16 cellular contexts compared by ENCODE assay signal in genomic region chr5:78690593-78690972, GRCh38. TPM values are rescaled to one million over a fixed set of nuclear protein-coding genes. Genes with fewer than 3 reads are reported as not detected.
DNase-seq lines count a peak whose midpoint lies in the region; ATAC-seq, FAIRE-seq and TF ChIP-seq lines count a peak whose summit lies in the region.
"Had no signal": no experiment of that assay in that cellular context is flagged by ENCODE, and none has a peak within 500 bp of the region (broad histone marks: within the 10 kb centered on the region; RNA-seq: fewer than 3 reads in every experiment).

No MANE protein-coding gene starts in this region.

- H2BK12ac ChIP-seq in H1 (ENCODE audit: low read depth, low read length) = peak overlapping the region; percentile 29; the same call in 1 of the 2 replicates

- H3K14ac ChIP-seq in H1 (ENCODE audit: insufficient read length) = no peak overlapping the region

- peak overlapping the region; percentile 1 for H4K91ac ChIP-seq in H1 (replicated peaks; ENCODE audit: insufficient read length, low read length)

- 0 out of 2 replicates have a peak overlapping the region, but pooled peaks have one; percentile 11 for H2AFZ ChIP-seq in H1 (ENCODE audit: low read length)

- H4K20me1 ChIP-seq in H1 (replicated peaks in 1 of 2; ENCODE audit: control insufficient read depth in 1 of 2, insufficient read depth in 2 of 2, low read length in 2 of 2) = no peaks in the 10 kb centered on the region
- H4K20me1 ChIP-seq: BLaER1 had no signal

- no peak overlapping the region for H2AK5ac ChIP-seq in H1 (ENCODE audit: low read depth, low read length)

- no peak overlapping the region for H2BK120ac ChIP-seq in H1 (replicated peaks; ENCODE audit: low read depth, low read length)

- H2BK15ac ChIP-seq in H1 (ENCODE audit: low read length) = no peak overlapping the region

- H2BK5ac ChIP-seq in H1 (ENCODE audit: low read depth, low read length) = no peak overlapping the region

- TF ChIP-seq POLR2A in H1 (IDR thresholded peaks at IDR 0.05; ENCODE audit: control extremely low read depth in 1 of 2, low read depth in 2 of 2, low read length in 2 of 2) = no peak

- no peak for TF ChIP-seq EP300 in H1 (IDR thresholded peaks at IDR 0.05; ENCODE audit: borderline replicate concordance in 1 of 2, low read depth in 2 of 2, low read length in 2 of 2)

- no peak overlapping the region for H3K56ac ChIP-seq in H1 (replicated peaks; ENCODE audit: insufficient read length, low read depth, low read length)

- peak; percentile 68 for DNase-seq in NCI-H82 (lab: John Stamatoyannopoulos, UW)
- DNase-seq in NCI-H82 treated with DMSO at 0.1 percent for 48 hours (lab: John Stamatoyannopoulos, UW; ENCODE audit: unreplicated experiment) = no peak
- no peak for DNase-seq in H1 (ENCODE audit: low read depth in 1 of 2, low spot score in 2 of 2)
- DNase-seq in tibial artery = no peak
- DNase-seq in NCI-H2171 treated with DMSO at 0.1 percent for 48 hours (lab: John Stamatoyannopoulos, UW) = no peak
- DNase-seq in amygdala (lab: John Stamatoyannopoulos, UW) = no peak
- no peak for DNase-seq in foreskin keratinocyte
- DNase-seq: 8988T, EL, NCI-H1048, NCI-H446, SIG-M5 had no signal

- TF ChIP-seq CTCF in H1 (IDR thresholded peaks at IDR 0.05; ENCODE audit: control extremely low read depth in 1 of 3, insufficient read depth in 1 of 3, low read depth in 1 of 3, low read length in 3 of 3) (no peak), tibial artery (IDR thresholded peaks at IDR 0.05) (no peak), foreskin keratinocyte (conservative IDR thresholded peaks at IDR 0.05) (no peak)

- no peak overlapping the region for H3K23ac ChIP-seq in H1 (ENCODE audit: insufficient read length)

- H3K4ac ChIP-seq in H1 (replicated peaks; ENCODE audit: insufficient read length, low read depth, low read length) = no peak overlapping the region

- H3K36me3 ChIP-seq in H1 (ENCODE audit: control insufficient read depth in 2 of 4, insufficient read depth in 4 of 4, low read length in 3 of 4) = no peaks in the 10 kb centered on the region
- no peaks in the 10 kb centered on the region for H3K36me3 ChIP-seq in mucosa of rectum (ENCODE audit: control insufficient read depth in 2 of 2, insufficient read depth in 2 of 2, low read length in 2 of 2)
- H3K36me3 ChIP-seq in tibial artery = no peaks in the 10 kb centered on the region
- H3K36me3 ChIP-seq: BLaER1 had no signal

- no peaks in the 10 kb centered on the region for H3K79me1 ChIP-seq in H1 (ENCODE audit: low read depth, low read length)

- no peak for ATAC-seq in foreskin keratinocyte
- ATAC-seq: K562 had no signal

- no peak overlapping the region for H4K5ac ChIP-seq in H1 (ENCODE audit: insufficient read length, low read depth, low read length)

- H3K9ac ChIP-seq in H1 (replicated peaks in 1 of 4; ENCODE audit: extremely low read depth in 1 of 4, low read depth in 3 of 4, low read length in 3 of 4) (no peak overlapping the region), mucosa of rectum (ENCODE audit: low read depth in 1 of 2, low read length in 2 of 2) (peak overlapping the region in 1 of 2 donors; percentile 3)
- H3K9ac ChIP-seq: BLaER1 had no signal

- no peak overlapping the region for H4K8ac ChIP-seq in H1 (ENCODE audit: extremely low read depth, insufficient read depth, low read length)

- peaks cover 0 to 10% (median 0%) of the 10 kb centered on the region in 4 experiments; a peak in 1 of 7 replicates for H3K4me1 ChIP-seq in H1 (replicated peaks in 1 of 4; ENCODE audit: control insufficient read depth in 3 of 4, insufficient read depth in 4 of 4, low read length in 3 of 4)
- H3K4me1 ChIP-seq in mucosa of rectum (ENCODE audit: control insufficient read depth in 2 of 2, insufficient read depth in 2 of 2, low read length in 2 of 2) = peaks cover 7 to 12% of the 10 kb centered on the region in 2 donors
- H3K4me1 ChIP-seq in tibial artery = peaks cover 0 to 22% (median 15%) of the 10 kb centered on the region in 4 donors
- H3K4me1 ChIP-seq in foreskin keratinocyte = no peaks in the 10 kb centered on the region
- H3K4me1 ChIP-seq: BLaER1 had no signal

- H3K27ac ChIP-seq in H1 (ENCODE audit: low read depth, low read length) (no peak overlapping the region; the same call in 1 of the 2 replicates), mucosa of rectum (ENCODE audit: low read depth in 2 of 2, low read length in 2 of 2) (peak overlapping the region; percentile 35 to 49), tibial artery (peak overlapping the region; percentile 48 to 51), foreskin keratinocyte (no peak overlapping the region)
- H3K27ac ChIP-seq: BLaER1 had no signal

- POLR2A ChIA-PET in H1 (lab: Charles Lee; ENCODE audit: partially characterized antibody) = no interaction called here

- H3K79me2 ChIP-seq in H1 (ENCODE audit: control insufficient read depth in 1 of 2, insufficient read depth in 2 of 2, low read length in 2 of 2) = no peaks in the 10 kb centered on the region

- H3K9me3 ChIP-seq in H1 (ENCODE audit: insufficient read depth in 2 of 2, low read depth in 1 of 2, low read length in 1 of 2) = no peaks in the 10 kb centered on the region
- no peaks in the 10 kb centered on the region for H3K9me3 ChIP-seq in mucosa of rectum (ENCODE audit: control insufficient read depth in 2 of 2, low read length in 2 of 2)
- no peaks in the 10 kb centered on the region for H3K9me3 ChIP-seq in tibial artery
- H3K9me3 ChIP-seq: BLaER1 had no signal

- CTCF ChIA-PET in H1 (lab: Charles Lee; ENCODE audit: partially characterized antibody) = interaction anchor here (1.0 to 1.2 kb wide), 3 partner anchors 45 to 195 kb away, joined by 3 to 6 read pairs (median 3); no protein-coding TSS in a partner anchor

- intact Hi-C loops in tibial artery (cut with DNase I; ENCODE audit: low total_unique reads) = no loop called here

- no peaks in the 10 kb centered on the region for H3K27me3 ChIP-seq in H1 (replicated peaks in 1 of 4; ENCODE audit: control insufficient read depth in 3 of 4, extremely low read depth in 1 of 4, insufficient read depth in 3 of 4, low read length in 3 of 4)
- no peaks in the 10 kb centered on the region for H3K27me3 ChIP-seq in mucosa of rectum (ENCODE audit: control insufficient read depth in 2 of 2, insufficient read depth in 2 of 2, low read length in 2 of 2)
- H3K27me3 ChIP-seq in tibial artery = no peaks in the 10 kb centered on the region
- no peaks in the 10 kb centered on the region for H3K27me3 ChIP-seq in foreskin keratinocyte
- H3K27me3 ChIP-seq: BLaER1 had no signal

- no peak overlapping the region for H3K18ac ChIP-seq in H1 (ENCODE audit: extremely low read depth, low read length)

- no peak overlapping the region for H3K4me2 ChIP-seq in H1 (ENCODE audit: insufficient read depth in 1 of 2, low read depth in 2 of 2, low read length in 2 of 2)
- H3K4me2 ChIP-seq: BLaER1 had no signal

- no peak for TF ChIP-seq RAD21 in H1 (IDR thresholded peaks at IDR 0.05 in 1 of 2, conservative IDR thresholded peaks at IDR 0.05 in 1 of 2; ENCODE audit: low read depth in 2 of 2, low read length in 2 of 2)

- H3K23me2 ChIP-seq in H1 (ENCODE audit: low read depth, low read length) = no peaks in the 10 kb centered on the region

- no peak overlapping the region for H2BK20ac ChIP-seq in H1 (ENCODE audit: low read length)

- H3K4me3 ChIP-seq in H1 (ENCODE audit: extremely low read depth in 1 of 4, insufficient read depth in 2 of 4, low read depth in 3 of 4, low read length in 4 of 4) = no peak overlapping the region
- no peak overlapping the region for H3K4me3 ChIP-seq in mucosa of rectum (ENCODE audit: low read length in 2 of 2)
- H3K4me3 ChIP-seq in tibial artery = no peak overlapping the region
- H3K4me3 ChIP-seq: BLaER1, K562 had no signal

- no peak for FAIRE-seq in H1 (lab: Jason Lieb, UNC)
- FAIRE-seq: H54, K562 had no signal

TF ChIP-seq in H1, 55 proteins besides CTCF, POLR2A, EP300 and RAD21 (continues in another document):
- TF ChIP-seq CBX8 (IDR thresholded peaks at IDR 0.05; ENCODE audit: borderline replicate concordance, low read depth, low read length) (no peak), KDM5A (IDR thresholded peaks at IDR 0.05; ENCODE audit: low read length) (no peak), SAP30 (IDR thresholded peaks at IDR 0.05; ENCODE audit: insufficient read depth, insufficient replicate concordance, low read length) (no peak), TBP (IDR thresholded peaks at IDR 0.05; ENCODE audit: low read depth, low read length) (no peak), KDM4A (IDR thresholded peaks at IDR 0.05; ENCODE audit: low read depth, low read length, severe bottlenecking) (no peak), SRF (IDR thresholded peaks at IDR 0.05; ENCODE audit: low read depth, low read length) (no peak), RBBP5 (IDR thresholded peaks at IDR 0.05; ENCODE audit: borderline replicate concordance, low read depth, low read length) (no peak), ATF2 (IDR thresholded peaks at IDR 0.05; ENCODE audit: low read length) (no peak)

RNA-seq across cellular contexts. Expression of gene LHFPL2, which starts 42.0 kb away (rescaled TPM):
- 38.0 and 43.0 TPM in 2 replicates for total RNA-seq in H1 (2021; fragmentation: NEBNext Ultra II Directional; extraction: Animal tissue kit (Norgen Biotek cat#: 25700))
- polyA plus RNA-seq in H1 (2011; rRNA removed) = 9.6 and 14.8 TPM in 2 replicates
- 11.6 TPM for polyA plus RNA-seq in H1 (2011; cell fraction: cytosol; rRNA removed)
- polyA plus RNA-seq in H1 (2011; cell fraction: nucleus; rRNA removed) = 19.5 TPM
- 21.0 to 27.0 TPM (median 25.3 TPM) in 4 replicates for polyA plus RNA-seq in H1 (2012, experiment 1 of 2)
- 3.3 TPM for polyA plus RNA-seq in H1 (2012, experiment 2 of 2)
- polyA plus RNA-seq in H1 (2013, experiment 1 of 2) = 31.3 TPM
- polyA plus RNA-seq in H1 (2013, experiment 2 of 2) = 33.8 TPM
- polyA minus RNA-seq in H1 (2011; rRNA and poly(A)+ RNA removed) = 27.0 and 33.7 TPM in 2 replicates
- polyA minus RNA-seq in H1 (2011; cell fraction: cytosol; rRNA and poly(A)+ RNA removed) = 30.0 TPM
- 66.1 TPM for polyA minus RNA-seq in H1 (2011; cell fraction: nucleus; rRNA and poly(A)+ RNA removed)
- total RNA-seq in foreskin keratinocyte = 18.9 and 22.5 TPM in 2 replicates
- polyA plus RNA-seq in foreskin keratinocyte = 6.6 and 6.9 TPM in 2 replicates

Comparison
In these comparisons a context has a peak if more than half of its experiments do, and no peak if none do; other contexts are left out.
1. H3K27ac ChIP-seq: peak in mucosa of rectum (2 of 2) and tibial artery (2 of 2); none in H1 (single experiment) and foreskin keratinocyte (single experiment).